ENCODE assay signal across 26 cellular contexts in the genomic region with DNA sequence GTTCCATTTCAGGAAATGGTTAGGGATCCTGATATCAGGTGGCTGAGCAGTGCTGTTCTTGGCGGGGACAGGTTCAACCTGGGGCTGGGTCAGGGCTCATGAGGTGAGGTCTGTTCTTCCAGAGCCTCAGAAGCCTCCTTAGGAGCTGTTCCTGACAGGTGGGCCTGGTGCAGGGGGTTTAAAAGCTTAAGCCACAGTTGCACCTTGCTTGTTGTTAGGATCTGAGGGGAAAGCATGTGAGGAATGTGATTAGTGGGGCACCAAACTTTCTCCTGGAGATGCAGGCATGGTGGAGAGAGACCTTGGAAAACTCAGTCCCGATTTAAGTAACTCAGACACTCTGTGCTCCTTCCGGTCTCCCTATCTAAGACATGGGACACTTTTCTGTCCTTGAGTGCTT. TPM values are rescaled to one million over a fixed set of nuclear protein-coding genes. Genes with fewer than 3 reads are reported as not detected.
"Had no signal": no experiment of that assay in that cellular context is flagged by ENCODE, and none has a peak within 500 bp of the region (broad histone marks: within the 10 kb centered on the region; RNA-seq: fewer than 3 reads in every experiment).

No MANE protein-coding gene starts in this region.

- H3K9me3 Mint-ChIP-seq: nephron; stimulated activated naive B cell treated with anti-CD40 and anti-IgM and Interleukin-4, amounts not matched to agents 10 μg/mL and 1 μg/mL and 100 μg/mL, for 72 hours; stimulated activated naive CD8-positive, alpha-beta T cell treated with anti-CD3 and anti-CD28 coated beads, Interleukin-15, Interleukin-2, amounts not matched to agents 100 ng/mL and 50 ng/mL, for 24 hours had no signal

- H3K4me1 ChIP-seq: sigmoid colon had no signal

- H3K4me2 ChIP-seq: hepatocyte had no signal

- H3K27ac ChIP-seq: epithelial cell of prostate, gastroesophageal sphincter, heart left ventricle, hepatocyte, lower lobe of right lung, ovary, psoas muscle, sigmoid colon, thoracic aorta, tibial nerve, upper lobe of left lung had no signal

- H2AFZ ChIP-seq: hepatocyte had no signal

- H3K36me3 Mint-ChIP-seq: stimulated activated naive B cell treated with anti-CD40 and anti-IgM and Interleukin-4, amounts not matched to agents 10 μg/mL and 1 μg/mL and 100 μg/mL, for 72 hours had no signal

- DNase-seq: cortex of kidney; foreskin fibroblast; heart left ventricle; kidney glomerular epithelial cell; left ventricle myocardium superior; lower lobe of right lung; occipital lobe; ovary; psoas muscle; right cardiac atrium; sigmoid colon; stimulated activated naive B cell treated with anti-CD40 and anti-IgM and Interleukin-4, amounts not matched to agents 10 μg/mL and 1 μg/mL and 100 μg/mL, for 72 hours; upper lobe of left lung had no signal

- H3K4me3 ChIP-seq: gastroesophageal sphincter, heart left ventricle, hepatocyte, lower lobe of right lung, ovary, psoas muscle, sigmoid colon, thoracic aorta, tibial nerve, upper lobe of left lung had no signal

- H3K79me2 ChIP-seq: hepatocyte had no signal

- H3K27me3 Mint-ChIP-seq: stimulated activated naive CD8-positive, alpha-beta T cell treated with anti-CD3 and anti-CD28 coated beads, Interleukin-15, Interleukin-2, amounts not matched to agents 100 ng/mL and 50 ng/mL, for 24 hours had no signal

- FAIRE-seq: islet of Langerhans, urothelium cell line had no signal

- H3K4me3 Mint-ChIP-seq: nephron; stimulated activated naive B cell treated with anti-CD40 and anti-IgM and Interleukin-4, amounts not matched to agents 10 μg/mL and 1 μg/mL and 100 μg/mL, for 72 hours; stimulated activated naive CD8-positive, alpha-beta T cell treated with anti-CD3 and anti-CD28 coated beads, Interleukin-15, Interleukin-2, amounts not matched to agents 100 ng/mL and 50 ng/mL, for 24 hours had no signal

- H3K27me3 ChIP-seq: heart left ventricle, hepatocyte, ovary, tibial nerve, upper lobe of left lung had no signal

- H3K9me3 ChIP-seq: gastroesophageal sphincter, heart left ventricle, lower lobe of right lung, ovary, psoas muscle, sigmoid colon, thoracic aorta, tibial nerve, upper lobe of left lung had no signal

- ATAC-seq: esophagus mucosa; gastroesophageal sphincter; lower lobe of right lung; stimulated activated naive B cell treated with anti-CD40 and anti-IgM and Interleukin-4, amounts not matched to agents 10 μg/mL and 1 μg/mL and 100 μg/mL, for 72 hours had no signal

- H3K27ac Mint-ChIP-seq: nephron; stimulated activated naive B cell treated with anti-CD40 and anti-IgM and Interleukin-4, amounts not matched to agents 10 μg/mL and 1 μg/mL and 100 μg/mL, for 72 hours; stimulated activated naive CD8-positive, alpha-beta T cell treated with anti-CD3 and anti-CD28 coated beads, Interleukin-15, Interleukin-2, amounts not matched to agents 100 ng/mL and 50 ng/mL, for 24 hours had no signal

- H3K36me3 ChIP-seq: gastroesophageal sphincter, heart left ventricle, lower lobe of right lung, ovary, sigmoid colon, thoracic aorta, tibial nerve, upper lobe of left lung had no signal

RNA-seq across cellular contexts. Expression of gene CRHR2, which starts 18.7 kb away (rescaled TPM):
- total RNA-seq: dermis microvascular lymphatic vessel endothelial cell, esophagus mucosa, hepatocyte, lower lobe of right lung, myocyte, renal cortical epithelial cell, sigmoid colon had no signal

RNA-seq across cellular contexts. Expression of gene INMT, which starts 51.0 kb away (rescaled TPM):
- total RNA-seq: renal cortical epithelial cell had no signal
